ENCODE assay signal across 8 cellular contexts in genomic region chrX:283115-283845, GRCh38. TPM values are rescaled to one million over a fixed set of nuclear protein-coding genes. Genes with fewer than 3 reads are reported as not detected.
DNase-seq lines count a peak whose midpoint lies in the region; ATAC-seq and TF ChIP-seq lines count a peak whose summit lies in the region.

No MANE protein-coding gene starts in this region.

- H3K27me3 Mint-ChIP-seq in activated B cell treated with CpG ODN at 0.5 μM for 24 hours: no peaks in the 10 kb centered on the region

- peak overlapping the region; percentile 84 for H3K27ac Mint-ChIP-seq in activated B cell treated with CpG ODN at 0.5 μM for 24 hours

- no peaks in the 10 kb centered on the region for H3K9me3 Mint-ChIP-seq in activated B cell treated with CpG ODN at 0.5 μM for 24 hours

- peak overlapping the region; percentile 92 for H3K4me3 Mint-ChIP-seq in activated B cell treated with CpG ODN at 0.5 μM for 24 hours

- no peak for TF ChIP-seq CTCF in activated B cell treated with CpG ODN at 0.5 μM for 24 hours (IDR thresholded peaks at IDR 0.05)

- CTCF ChIA-PET in activated B cell treated with CpG ODN at 0.5 μM for 24 hours (lab: Charles Lee): no interaction called here

- H3K4me1 Mint-ChIP-seq in activated B cell treated with CpG ODN at 0.5 μM for 24 hours: peaks cover 16% of the 10 kb centered on the region

- peak; percentile 82 for DNase-seq in activated CD4-positive, CD25-positive, alpha-beta regulatory T cell treated with anti-CD3 and anti-CD28 coated beads, Interleukin-2, amount 50 U/mL, for 16 hours (ENCODE audit: low read depth, low spot score)
- no peak for DNase-seq in activated CD4-positive, CD25-positive, alpha-beta regulatory T cell (lab: John Stamatoyannopoulos, UW)
- peak; percentile 81 for DNase-seq in activated B cell treated with CpG ODN at 0.5 μM for 24 hours
- peak; percentile 93 for DNase-seq in dermis blood vessel endothelial cell
- DNase-seq in lung microvascular endothelial cell (ENCODE audit: low read depth in 2 of 2): peak; percentile 82 to 90
- peak; percentile 82 for DNase-seq in stimulated activated CD8-positive, alpha-beta memory T cell treated with anti-CD3 and anti-CD28 coated beads, Interleukin-12 subunit alpha, Interleukin-12 subunit beta, amount 100 ng/mL, for 1 hour (ENCODE audit: low read depth)
- no peak for DNase-seq in GDM1 (lab: John Stamatoyannopoulos, UW)

- POLR2A ChIA-PET in activated B cell treated with CpG ODN at 0.5 μM for 24 hours (lab: Charles Lee): no interaction called here

- H3K36me3 Mint-ChIP-seq in activated B cell treated with CpG ODN at 0.5 μM for 24 hours (ENCODE audit: low read depth): peaks cover 26% of the 10 kb centered on the region

- peak; percentile 100 for ATAC-seq in HG03159 (IDR thresholded peaks at IDR 0.05; ENCODE audit: unreplicated experiment)
- peak; percentile 98 for ATAC-seq in activated B cell treated with CpG ODN at 0.5 μM for 24 hours (ENCODE audit: low read depth)

- intact Hi-C loops in activated B cell treated with CpG ODN at 0.5 μM for 24 hours (cut with micrococcal nuclease): loop anchor here (1.0 to 2.0 kb wide), 2 partner anchors 35 to 104 kb away; partner anchors contain the start of genes GTPBP6 and PPP2R3B

RNA-seq across cellular contexts. Expression of gene PLCXD1, which starts 2.1 kb away (rescaled TPM):
- total RNA-seq in activated B cell treated with CpG ODN at 0.5 μM for 24 hours (19.5 and 23.8 TPM in 2 replicates), dermis blood vessel endothelial cell (5.1 and 15.0 TPM in 2 replicates), lung microvascular endothelial cell (4.1 and 6.5 TPM in 2 replicates)

RNA-seq across cellular contexts. Expression of gene GTPBP6, which starts 35.3 kb away (rescaled TPM):
- total RNA-seq in activated B cell treated with CpG ODN at 0.5 μM for 24 hours: 69.9 and 75.6 TPM in 2 replicates
- total RNA-seq in dermis blood vessel endothelial cell: 31.7 and 49.9 TPM in 2 replicates
- total RNA-seq in lung microvascular endothelial cell: 27.5 and 32.1 TPM in 2 replicates

Comparison
In these comparisons a context has a peak if more than half of its experiments do, and no peak if none do; other contexts are left out.
1. DNase-seq: peak in activated CD4-positive, CD25-positive, alpha-beta regulatory T cell treated with anti-CD3 and anti-CD28 coated beads, Interleukin-2, amount 50 U/mL, for 16 hours (single experiment), activated B cell treated with CpG ODN at 0.5 μM for 24 hours (single experiment), dermis blood vessel endothelial cell (single experiment), lung microvascular endothelial cell (2 of 2) and stimulated activated CD8-positive, alpha-beta memory T cell treated with anti-CD3 and anti-CD28 coated beads, Interleukin-12 subunit alpha, Interleukin-12 subunit beta, amount 100 ng/mL, for 1 hour (single experiment); none in activated CD4-positive, CD25-positive, alpha-beta regulatory T cell (0 of 4) and GDM1 (single experiment).